14 cellular contexts compared by ENCODE assay signal in genomic region chr9:136050266-136050705, GRCh38. TPM values are rescaled to one million over a fixed set of nuclear protein-coding genes. Genes with fewer than 3 reads are reported as not detected.
DNase-seq lines count a peak whose midpoint lies in the region; ATAC-seq and TF ChIP-seq lines count a peak whose summit lies in the region.
"Had no signal": no experiment of that assay in that cellular context is flagged by ENCODE, and none has a peak within 500 bp of the region (broad histone marks: within the 10 kb centered on the region; RNA-seq: fewer than 3 reads in every experiment).

No MANE protein-coding gene starts in this region.

- DNase-seq in Calu3 (no peak), astrocyte of the cerebellum (ENCODE audit: low read depth) (no peak), prostate gland (ENCODE audit: low spot score) (no peak), NCI-H2029 (lab: John Stamatoyannopoulos, UW) (no peak), T-helper 1 cell (no peak)
- no peak for DNase-seq in central memory CD4-positive, alpha-beta T cell
- DNase-seq: activated CD4-positive, alpha-beta T cell treated with anti-CD3 and anti-CD28 coated beads, Interleukin-2, amount 50 U/mL, for 4 hours; KG1; left ventricle myocardium inferior; NCI-H226; SHP77 had no signal

- peak overlapping the region; percentile 56 for H3K4me3 ChIP-seq in astrocyte of the cerebellum (ENCODE audit: low read depth, low read length)
- peak overlapping the region; percentile 47 for H3K4me3 ChIP-seq in iPS-11a (ENCODE audit: low read depth, low read length)
- peak overlapping the region; percentile 45 to 58 for H3K4me3 ChIP-seq in prostate gland

- H3K4me3 Mint-ChIP-seq in Calu3 (ENCODE audit: low read depth, unreplicated experiment): peak overlapping the region; percentile 68

- no peak overlapping the region for H3K27ac Mint-ChIP-seq in Calu3 (ENCODE audit: unreplicated experiment)
- H3K27ac Mint-ChIP-seq: activated naive CD4-positive, alpha-beta T cell treated with anti-CD3 and anti-CD28 coated beads, Interleukin-2, amount 50 U/mL, for 72 hours had no signal

- TF ChIP-seq CTCF in Calu3 (IDR thresholded peaks at IDR 0.05; ENCODE audit: unreplicated experiment) (no peak), astrocyte of the cerebellum (IDR thresholded peaks at IDR 0.05; ENCODE audit: low read depth, low read length, missing control alignments) (no peak), prostate gland (IDR thresholded peaks at IDR 0.05) (no peak)

- H3K27me3 Mint-ChIP-seq in Calu3 (ENCODE audit: unreplicated experiment): no peaks in the 10 kb centered on the region

- ATAC-seq in HG02588 (IDR thresholded peaks at IDR 0.05; ENCODE audit: unreplicated experiment): no peak
- ATAC-seq: activated naive CD4-positive, alpha-beta T cell treated with anti-CD3 and anti-CD28 coated beads, Interleukin-2, amount 50 U/mL, for 72 hours had no signal

- no peaks in the 10 kb centered on the region for H3K36me3 ChIP-seq in prostate gland

- peaks cover 13% of the 10 kb centered on the region for H3K4me1 ChIP-seq in prostate gland (replicated peaks)

- intact Hi-C loops in Calu3 (cut with micrococcal nuclease; ENCODE audit: unreplicated experiment) (loop anchor here (10.0 kb wide), 1 partner anchor 85 kb away; the partner anchor contains the start of gene UBAC1), prostate gland (cut with DNase I) (no loop called here)

- TF ChIP-seq POLR2A in prostate gland (IDR thresholded peaks at IDR 0.05): no peak

- WGBS in prostate gland: 27% methylated on average over 17 of the region's 36 CpGs

- H3K27me3 ChIP-seq in prostate gland (replicated peaks; ENCODE audit: insufficient read depth): no peaks in the 10 kb centered on the region

- peaks cover 27% of the 10 kb centered on the region for H3K36me3 Mint-ChIP-seq in Calu3 (ENCODE audit: insufficient read depth, unreplicated experiment)
- H3K36me3 Mint-ChIP-seq: activated naive CD4-positive, alpha-beta T cell treated with anti-CD3 and anti-CD28 coated beads, Interleukin-2, amount 50 U/mL, for 72 hours had no signal

- H3K27ac ChIP-seq in prostate gland: peak overlapping the region in 1 of 2 donors; percentile 69

- CTCF ChIA-PET in Calu3 (lab: Charles Lee): no interaction called here

- no TSS peak for BruUV-seq in Calu3 (replicated peaks; lab: Mats Ljungman, UMichigan)

- H3K4me1 Mint-ChIP-seq in Calu3 (ENCODE audit: low read depth, unreplicated experiment): peaks cover 11% of the 10 kb centered on the region

- in situ Hi-C loops in astrocyte of the cerebellum (cut with HindIII; ENCODE audit: low sequenced_read_pairs): no loop called here

- no peaks in the 10 kb centered on the region for H3K9me3 ChIP-seq in prostate gland
- H3K9me3 ChIP-seq: left ventricle myocardium inferior had no signal

- H3K9me3 Mint-ChIP-seq in Calu3 (ENCODE audit: low read depth, unreplicated experiment): no peaks in the 10 kb centered on the region
- H3K9me3 Mint-ChIP-seq: activated naive CD4-positive, alpha-beta T cell treated with anti-CD3 and anti-CD28 coated beads, Interleukin-2, amount 50 U/mL, for 72 hours had no signal

RNA-seq across cellular contexts. Expression of gene NACC2, which starts 44.8 kb away (rescaled TPM):
- total RNA-seq in Calu3 (2022) (19.3 and 24.8 TPM in 2 replicates), prostate gland (10 to 100 TPM; 24.5 to 55.2 TPM)
